29 cellular contexts compared by ENCODE assay signal in genomic region chr5:60402161-60402785, GRCh38.
"Had no signal": no experiment of that assay in that cellular context is flagged by ENCODE, and none has a peak within 500 bp of the region (broad histone marks: within the 10 kb centered on the region; RNA-seq: fewer than 3 reads in every experiment).

No MANE protein-coding gene starts in this region.

- H3K4me2 ChIP-seq: KMS-11, PC-9 had no signal

- H3K9ac ChIP-seq: KMS-11 had no signal

- H3K4me3 ChIP-seq: PC-9 had no signal

- DNase-seq: activated CD4-positive, alpha-beta T cell treated with anti-CD3 and anti-CD28 coated beads, Interleukin-2, amount 10 ng/mL, durations not matched to agents 24 days and 14 days; activated CD4-positive, alpha-beta T cell treated with anti-CD3 and anti-CD28 coated beads, Interleukin-2, amount 50 U/mL, for 4 hours; activated CD8-positive, alpha-beta T cell treated with anti-CD3 and anti-CD28 coated beads for 36 hours; activated effector memory CD4-positive, alpha-beta T cell treated with anti-CD3 and anti-CD28 coated beads, Interleukin-2, amount 50 U/mL, for 16 hours; activated naive CD4-positive, alpha-beta T cell; activated naive CD4-positive, alpha-beta T cell treated with anti-CD3 and anti-CD28 coated beads, Interleukin-2, amount 50 U/mL, for 16 hours; activated naive CD8-positive, alpha-beta T cell treated with anti-CD3 and anti-CD28 coated beads for 36 hours; activated T-cell treated with anti-CD3 and anti-CD28 coated beads, Interleukin-2, amount 50 U/mL, for 1 hour; activated T-cell treated with anti-CD3 and anti-CD28 coated beads, Interleukin-2, amount 50 U/mL, for 72 hours; amniotic stem cell; aorta; NCI-H1092 treated with DMSO at 0.1 percent for 48 hours; NCI-H1417; NCI-H146; NCI-H187; NCI-H2029 treated with DMSO at 0.1 percent for 48 hours; NCI-H2107; NCI-H2171; NCI-H510A; NCI-H526; NCI-H748 treated with DMSO at 0.1 percent for 48 hours; NK-92 treated with Interleukin-12 subunit alpha and Interleukin-12 subunit beta, amount 100 ng/mL, for 24 hours; PC-9; SIG-M5; T-cell; T1000 had no signal

- H3K4me1 Mint-ChIP-seq: activated CD4-positive, alpha-beta T cell treated with anti-CD3 and anti-CD28 coated beads, Interleukin-2, amount 10 ng/mL, durations not matched to agents 24 days and 14 days; activated naive CD8-positive, alpha-beta T cell treated with anti-CD3 and anti-CD28 coated beads for 36 hours; activated T-helper 17 cell treated with anti-CD3 and anti-CD28 coated beads, Interleukin-2, amount 50 U/mL, for 72 hours; T-cell had no signal

- H3K36me3 Mint-ChIP-seq: activated naive CD8-positive, alpha-beta T cell treated with anti-CD3 and anti-CD28 coated beads for 36 hours; T-cell had no signal

- H3K27ac Mint-ChIP-seq: activated CD4-positive, alpha-beta T cell treated with anti-CD3 and anti-CD28 coated beads, Interleukin-2, amount 10 ng/mL, durations not matched to agents 24 days and 14 days; activated CD8-positive, alpha-beta T cell treated with anti-CD3 and anti-CD28 coated beads for 36 hours; activated naive CD8-positive, alpha-beta T cell treated with anti-CD3 and anti-CD28 coated beads for 36 hours; activated T-cell treated with anti-CD3 and anti-CD28 coated beads, Interleukin-2, amount 50 U/mL, for 72 hours; activated T-helper 17 cell treated with anti-CD3 and anti-CD28 coated beads, Interleukin-2, amount 50 U/mL, for 72 hours; T-cell had no signal

- H2AFZ ChIP-seq: PC-9 had no signal

- H3K4me3 Mint-ChIP-seq: activated CD4-positive, alpha-beta T cell treated with anti-CD3 and anti-CD28 coated beads, Interleukin-2, amount 10 ng/mL, durations not matched to agents 24 days and 14 days; activated CD8-positive, alpha-beta T cell treated with anti-CD3 and anti-CD28 coated beads for 36 hours; activated naive CD8-positive, alpha-beta T cell treated with anti-CD3 and anti-CD28 coated beads for 36 hours; activated T-cell treated with anti-CD3 and anti-CD28 coated beads, Interleukin-2, amount 50 U/mL, for 72 hours; activated T-helper 17 cell treated with anti-CD3 and anti-CD28 coated beads, Interleukin-2, amount 50 U/mL, for 72 hours; T-cell had no signal

- H3K9me3 Mint-ChIP-seq: activated CD4-positive, alpha-beta T cell treated with anti-CD3 and anti-CD28 coated beads, Interleukin-2, amount 10 ng/mL, durations not matched to agents 24 days and 14 days; activated CD8-positive, alpha-beta T cell treated with anti-CD3 and anti-CD28 coated beads for 36 hours; activated naive CD8-positive, alpha-beta T cell treated with anti-CD3 and anti-CD28 coated beads for 36 hours; activated T-cell treated with anti-CD3 and anti-CD28 coated beads, Interleukin-2, amount 50 U/mL, for 72 hours had no signal

- H3K27me3 Mint-ChIP-seq: activated CD4-positive, alpha-beta T cell treated with anti-CD3 and anti-CD28 coated beads, Interleukin-2, amount 10 ng/mL, durations not matched to agents 24 days and 14 days; activated naive CD8-positive, alpha-beta T cell treated with anti-CD3 and anti-CD28 coated beads for 36 hours; activated T-helper 17 cell treated with anti-CD3 and anti-CD28 coated beads, Interleukin-2, amount 50 U/mL, for 72 hours; T-cell had no signal

- H3K27ac ChIP-seq: KMS-11, PC-9, RWPE1 had no signal
